Comparison of ENCODE assay signal across 16 cellular contexts in genomic region chr3:152657002-152657400, GRCh38.
DNase-seq lines count a peak whose midpoint lies in the region; ATAC-seq and TF ChIP-seq lines count a peak whose summit lies in the region.
"Had no signal": no experiment of that assay in that cellular context is flagged by ENCODE, and none has a peak within 500 bp of the region (broad histone marks: within the 10 kb centered on the region; RNA-seq: fewer than 3 reads in every experiment).

No MANE protein-coding gene starts in this region.

- peaks cover 4% of the 10 kb centered on the region for H3K27me3 Mint-ChIP-seq in endodermal cell (ENCODE audit: insufficient read depth)
- no peaks in the 10 kb centered on the region for H3K27me3 Mint-ChIP-seq in nephron (ENCODE audit: low read depth)

- H3K27ac ChIP-seq in endodermal cell (ENCODE audit: low read depth, low read length): peak overlapping the region; percentile 94
- H3K27ac ChIP-seq: breast epithelium, Peyer's patch had no signal

- H3K4me1 ChIP-seq in NT2/D1 (ENCODE audit: insufficient read depth, insufficient read length): no peaks in the 10 kb centered on the region
- H3K4me1 ChIP-seq in endodermal cell (ENCODE audit: control insufficient read depth, insufficient read depth, low read length): peaks cover 11% of the 10 kb centered on the region
- H3K4me1 ChIP-seq: breast epithelium, Peyer's patch had no signal

- H3K36me3 ChIP-seq in NT2/D1 (ENCODE audit: insufficient read depth, insufficient read length, low read length) (no peaks in the 10 kb centered on the region), endodermal cell (ENCODE audit: control insufficient read depth, insufficient read depth, low read length) (no peaks in the 10 kb centered on the region)
- H3K36me3 ChIP-seq: breast epithelium, Peyer's patch had no signal

- 20% methylated on average over 1 of the region's 1 CpG; no CpG with 5 or more reads in 1 of the 2 experiments for WGBS in endodermal cell (ENCODE audit: insufficient coverage in 1 of 2, insufficient read length in 1 of 2), 2 experiments

- H3K4me3 ChIP-seq in NT2/D1 (ENCODE audit: insufficient read length, low read depth) (no peak overlapping the region), endodermal cell (ENCODE audit: low read length) (no peak overlapping the region)
- H3K4me3 ChIP-seq: breast epithelium, Peyer's patch had no signal

- H3K4me3 Mint-ChIP-seq in endodermal cell (no peak overlapping the region), nephron (no peak overlapping the region)
- H3K4me3 Mint-ChIP-seq: activated naive CD4-positive, alpha-beta T cell treated with anti-CD3 and anti-CD28 coated beads for 36 hours; T-cell had no signal

- H3K36me3 Mint-ChIP-seq in endodermal cell (ENCODE audit: low read depth): peaks cover 3% of the 10 kb centered on the region
- H3K36me3 Mint-ChIP-seq in nephron (ENCODE audit: low read depth): no peaks in the 10 kb centered on the region
- H3K36me3 Mint-ChIP-seq: T-cell had no signal

- H3K4me1 Mint-ChIP-seq in endodermal cell (peaks cover 34% of the 10 kb centered on the region), nephron (peaks cover 12% of the 10 kb centered on the region)

- TF ChIP-seq CTCF in endodermal cell (conservative IDR thresholded peaks at IDR 0.05): no peak
- no peak for TF ChIP-seq CTCF in nephron (IDR thresholded peaks at IDR 0.05; ENCODE audit: unreplicated experiment in 3 of 3)

- H3K9me3 Mint-ChIP-seq in endodermal cell (peaks cover 10% of the 10 kb centered on the region), nephron (peaks cover 2% of the 10 kb centered on the region)

- peak; percentile 50 for DNase-seq in Ammon's horn (ENCODE audit: low spot score)
- peak; percentile 73 for DNase-seq in NT2/D1 (ENCODE audit: low read depth, low spot score)
- DNase-seq in endodermal cell: no peak
- no peak for DNase-seq in NCI-H1694 treated with DMSO at 0.1 percent for 48 hours (lab: John Stamatoyannopoulos, UW)
- DNase-seq: activated CD4-positive, alpha-beta T cell treated with anti-CD3 and anti-CD28 coated beads for 1 hour; activated naive CD4-positive, alpha-beta T cell treated with anti-CD3 and anti-CD28 coated beads for 36 hours; kidney glomerular epithelial cell; NCI-H187 treated with DMSO at 0.1 percent for 48 hours; NCI-H524; Peyer's patch; T-cell had no signal

- H3K27me3 ChIP-seq in NT2/D1 (ENCODE audit: insufficient read depth, insufficient read length): no peaks in the 10 kb centered on the region
- no peaks in the 10 kb centered on the region for H3K27me3 ChIP-seq in endodermal cell (ENCODE audit: control insufficient read depth, insufficient read depth, low read length, poor library complexity, severe bottlenecking)
- H3K27me3 ChIP-seq: breast epithelium, Peyer's patch had no signal

- H3K27ac Mint-ChIP-seq in endodermal cell (no peak overlapping the region), nephron (peak overlapping the region; percentile 78 to 96 (median 87))
- H3K27ac Mint-ChIP-seq: activated naive CD4-positive, alpha-beta T cell treated with anti-CD3 and anti-CD28 coated beads for 36 hours; T-cell had no signal

- ATAC-seq in GM18909 (IDR thresholded peaks at IDR 0.05; ENCODE audit: poor library complexity, unreplicated experiment) (no peak), HG03457 (IDR thresholded peaks at IDR 0.05; ENCODE audit: unreplicated experiment) (no peak), esophagus mucosa (no peak)
- ATAC-seq: T-cell had no signal

- H3K9me3 ChIP-seq in NT2/D1 (ENCODE audit: insufficient read depth, low read length) (peaks cover 33% of the 10 kb centered on the region), endodermal cell (ENCODE audit: control insufficient read depth, low read length) (peaks cover 15% of the 10 kb centered on the region)
- H3K9me3 ChIP-seq: breast epithelium, Peyer's patch had no signal

- H3K9ac ChIP-seq in NT2/D1 (ENCODE audit: insufficient read length, low read depth): no peak overlapping the region
- H3K9ac ChIP-seq in endodermal cell (ENCODE audit: extremely low read depth, low read length, poor library complexity, severe bottlenecking): no peak overlapping the region

Comparison
In these comparisons a context has a peak if more than half of its experiments do, and no peak if none do; other contexts are left out.
1. DNase-seq: peak in Ammon's horn (single experiment) and NT2/D1 (single experiment); none in endodermal cell (single experiment) and NCI-H1694 treated with DMSO at 0.1 percent for 48 hours (single experiment).